Comparison of ENCODE assay signal across 18 cellular contexts in the genomic region with DNA sequence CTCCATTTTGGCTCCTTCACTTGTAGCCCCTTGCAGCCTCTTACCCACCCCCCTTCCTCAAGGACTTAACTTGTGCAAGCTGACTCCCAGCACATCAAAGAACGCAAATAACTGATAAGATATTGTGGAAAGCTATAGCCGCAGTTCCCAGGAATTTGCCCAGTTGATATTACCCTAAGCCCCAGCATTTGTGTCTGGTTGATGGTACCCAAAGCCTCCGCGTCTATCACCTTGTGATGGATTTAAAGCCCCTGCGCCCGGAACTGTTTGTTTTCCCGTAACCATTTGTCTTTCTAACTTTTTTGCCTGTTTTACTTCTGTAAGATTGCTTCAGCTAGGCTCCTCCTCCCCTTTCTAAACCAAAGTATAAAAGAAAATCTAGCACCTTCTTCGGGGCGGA. TPM values are rescaled to one million over a fixed set of nuclear protein-coding genes. Genes with fewer than 3 reads are reported as not detected.
"Had no signal": no experiment of that assay in that cellular context is flagged by ENCODE, and none has a peak within 500 bp of the region (broad histone marks: within the 10 kb centered on the region; RNA-seq: fewer than 3 reads in every experiment).

No MANE protein-coding gene starts in this region.

- H3K9me3 ChIP-seq: gastroesophageal sphincter, thyroid gland had no signal

- ATAC-seq: activated T-cell treated with anti-CD3 and anti-CD28 coated beads, Interleukin-2, amount 50 U/mL, for 4 hours; esophagus mucosa; gastroesophageal sphincter had no signal

- H3K27me3 ChIP-seq: gastroesophageal sphincter, thyroid gland had no signal

- H3K27me3 Mint-ChIP-seq: progenitor cell of endocrine pancreas had no signal

- DNase-seq: activated CD4-positive, alpha-beta T cell treated with anti-CD3 and anti-CD28 coated beads, Interleukin-2, amount 50 U/mL, for 1 hour; activated CD8-positive, alpha-beta memory T cell treated with anti-CD3 and anti-CD28 coated beads, Interleukin-2, amount 50 U/mL, for 4 hours; activated effector memory CD4-positive, alpha-beta T cell treated with Interleukin-2 at 50 U/mL for 16 hours; activated naive CD4-positive, alpha-beta T cell treated with anti-CD3 and anti-CD28 coated beads, Interleukin-2, amount 50 U/mL, for 16 hours; activated T-cell treated with anti-CD3 and anti-CD28 coated beads, Interleukin-2, amount 50 U/mL, for 4 hours; amygdala; central memory CD4-positive, alpha-beta T cell; stimulated activated CD4-positive, alpha-beta T cell treated with anti-CD3 and anti-CD28 coated beads, Interleukin-12 subunit alpha, Interleukin-12 subunit beta, amount 100 ng/mL, for 4 hours; stimulated activated CD4-positive, alpha-beta T cell treated with anti-CD3 and anti-CD28 coated beads, Interleukin-1b, Interleukin-23, amount 100 ng/mL, for 48 hours; stimulated activated CD8-positive, alpha-beta memory T cell treated with anti-CD3 and anti-CD28 coated beads, Interleukin-4, amount 100 ng/mL, for 48 hours; stimulated activated naive CD4-positive, alpha-beta T cell treated with Interleukin-2 at 50 U/mL for 16 hours; T1000; thyroid gland had no signal

- H3K9me3 Mint-ChIP-seq: activated T-cell treated with anti-CD3 and anti-CD28 coated beads, Interleukin-2, amount 50 U/mL, for 4 hours had no signal

- H3K4me3 ChIP-seq: coronary artery, gastroesophageal sphincter, lung, thyroid gland had no signal

- H3K27ac ChIP-seq: coronary artery, gastroesophageal sphincter, thyroid gland had no signal

- H3K4me3 Mint-ChIP-seq: activated T-cell treated with anti-CD3 and anti-CD28 coated beads, Interleukin-2, amount 50 U/mL, for 4 hours had no signal

RNA-seq across cellular contexts. Expression of a gene that starts 59.4 kb away (rescaled TPM):
- total RNA-seq: activated T-cell treated with anti-CD3 and anti-CD28 coated beads, Interleukin-2, amount 50 U/mL, for 4 hours; esophagus mucosa had no signal
